In the genomic region with DNA sequence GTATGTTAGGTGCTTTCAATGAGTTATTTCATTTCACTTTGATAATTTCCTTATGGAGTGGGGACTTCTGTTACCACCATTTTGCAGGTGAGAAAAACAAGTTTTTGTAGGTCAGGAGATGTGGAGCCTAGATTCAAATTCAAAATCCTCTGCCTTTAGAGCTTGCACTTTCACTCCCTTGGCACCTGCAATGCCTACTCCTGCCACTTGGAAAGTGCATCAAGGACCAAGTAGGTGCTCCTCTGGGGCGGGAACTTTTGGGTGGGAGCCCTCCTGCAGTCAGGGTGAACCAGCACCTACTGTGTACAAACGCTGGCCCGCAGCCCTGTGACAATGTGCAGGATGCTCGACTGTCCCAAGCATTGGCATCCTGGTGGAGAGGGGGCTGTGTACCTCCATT, we compare ENCODE assay signal across 15 cellular contexts.
A peak's percentile ranks its signal among the peaks of the same experiment; 100 is the strongest.
DNase-seq lines count a peak whose midpoint lies in the region; ATAC-seq and TF ChIP-seq lines count a peak whose summit lies in the region.
"Had no signal": no experiment of that assay in that cellular context is flagged by ENCODE, and none has a peak within 500 bp of the region (broad histone marks: within the 10 kb centered on the region; RNA-seq: fewer than 3 reads in every experiment).

No MANE protein-coding gene starts in this region.

- no peaks in the 10 kb centered on the region for H3K36me3 Mint-ChIP-seq in activated T-cell treated with anti-CD3 and anti-CD28 coated beads, Interleukin-2, amount 50 U/mL, for 72 hours (ENCODE audit: insufficient read depth in 2 of 2)
- H3K36me3 Mint-ChIP-seq: natural killer cell had no signal

- no peak overlapping the region for H3K4me3 Mint-ChIP-seq in activated T-cell treated with anti-CD3 and anti-CD28 coated beads, Interleukin-2, amount 50 U/mL, for 72 hours
- H3K4me3 Mint-ChIP-seq: natural killer cell; stimulated activated naive CD8-positive, alpha-beta T cell treated with anti-CD3 and anti-CD28 coated beads, Interleukin-15, Interleukin-2, amounts not matched to agents 100 ng/mL and 50 ng/mL, for 24 hours had no signal

- DNase-seq in AG10803 (ENCODE audit: low read depth) (no peak), HFF-Myc (ENCODE audit: extremely low read depth, low read depth) (no peak), astrocyte of the spinal cord (ENCODE audit: low read depth, low spot score) (no peak), kidney epithelial cell (ENCODE audit: low read depth) (no peak), NCI-H82 treated with DMSO at 0.1 percent for 48 hours (lab: John Stamatoyannopoulos, UW; ENCODE audit: unreplicated experiment) (no peak)
- no peak for DNase-seq in effector CD4-positive, alpha-beta T cell
- DNase-seq in activated T-cell treated with anti-CD3 and anti-CD28 coated beads, Interleukin-2, amount 50 U/mL, for 72 hours: no peak
- DNase-seq: activated CD4-positive, CD25-positive, alpha-beta regulatory T cell; IMR-90; natural killer cell; NCI-H1105; Right ventricle myocardium superior had no signal

- no peaks in the 10 kb centered on the region for H3K9me3 Mint-ChIP-seq in activated T-cell treated with anti-CD3 and anti-CD28 coated beads, Interleukin-2, amount 50 U/mL, for 72 hours
- H3K9me3 Mint-ChIP-seq: natural killer cell; stimulated activated naive CD8-positive, alpha-beta T cell treated with anti-CD3 and anti-CD28 coated beads, Interleukin-15, Interleukin-2, amounts not matched to agents 100 ng/mL and 50 ng/mL, for 24 hours had no signal

- in situ Hi-C loops in astrocyte of the spinal cord (cut with HindIII; ENCODE audit: low sequenced_read_pairs): no loop called here

- peaks cover 3% of the 10 kb centered on the region for H3K27me3 Mint-ChIP-seq in activated T-cell treated with anti-CD3 and anti-CD28 coated beads, Interleukin-2, amount 50 U/mL, for 72 hours (ENCODE audit: low read depth)

- no peak overlapping the region for H3K27ac Mint-ChIP-seq in activated T-cell treated with anti-CD3 and anti-CD28 coated beads, Interleukin-2, amount 50 U/mL, for 72 hours
- H3K27ac Mint-ChIP-seq: natural killer cell; stimulated activated naive CD8-positive, alpha-beta T cell treated with anti-CD3 and anti-CD28 coated beads, Interleukin-15, Interleukin-2, amounts not matched to agents 100 ng/mL and 50 ng/mL, for 24 hours had no signal

- no peaks in the 10 kb centered on the region for H3K36me3 ChIP-seq in kidney epithelial cell (ENCODE audit: control insufficient read depth, insufficient read depth, low read length)
- H3K36me3 ChIP-seq: gastroesophageal sphincter had no signal

- no peak for ATAC-seq in HG02852 (IDR thresholded peaks at IDR 0.05; ENCODE audit: unreplicated experiment)
- ATAC-seq in activated T-cell treated with anti-CD3 and anti-CD28 coated beads, Interleukin-2, amount 50 U/mL, for 72 hours (replicated peaks in 1 of 2): no peak
- ATAC-seq: gastroesophageal sphincter, natural killer cell had no signal

- peaks cover 2% of the 10 kb centered on the region for H3K27me3 ChIP-seq in kidney epithelial cell (ENCODE audit: control insufficient read depth, insufficient read depth, low read length)

- peak; percentile 36 for TF ChIP-seq CTCF in AG10803 (conservative IDR thresholded peaks at IDR 0.05; ENCODE audit: low read length)
- TF ChIP-seq CTCF in HFF-Myc (IDR thresholded peaks at IDR 0.05; ENCODE audit: low read depth, low read length, missing control alignments): peak; percentile 27
- peak; percentile 9 for TF ChIP-seq CTCF in astrocyte of the spinal cord (IDR thresholded peaks at IDR 0.05; ENCODE audit: low read depth, low read length)
- TF ChIP-seq CTCF in kidney epithelial cell (IDR thresholded peaks at IDR 0.05; ENCODE audit: insufficient read depth, low read length, poor library complexity, severe bottlenecking): peak; percentile 34

- H3K4me3 ChIP-seq in AG10803 (ENCODE audit: low read length) (no peak overlapping the region), HFF-Myc (replicated peaks; ENCODE audit: low read depth, low read length) (no peak overlapping the region), astrocyte of the spinal cord (ENCODE audit: low read depth, low read length) (no peak overlapping the region), kidney epithelial cell (ENCODE audit: low read depth, low read length) (no peak overlapping the region)
- H3K4me3 ChIP-seq: gastroesophageal sphincter had no signal

- H3K4me1 Mint-ChIP-seq in activated T-cell treated with anti-CD3 and anti-CD28 coated beads, Interleukin-2, amount 50 U/mL, for 72 hours (ENCODE audit: low read depth): no peaks in the 10 kb centered on the region
- H3K4me1 Mint-ChIP-seq: natural killer cell had no signal
